In the genomic region with DNA sequence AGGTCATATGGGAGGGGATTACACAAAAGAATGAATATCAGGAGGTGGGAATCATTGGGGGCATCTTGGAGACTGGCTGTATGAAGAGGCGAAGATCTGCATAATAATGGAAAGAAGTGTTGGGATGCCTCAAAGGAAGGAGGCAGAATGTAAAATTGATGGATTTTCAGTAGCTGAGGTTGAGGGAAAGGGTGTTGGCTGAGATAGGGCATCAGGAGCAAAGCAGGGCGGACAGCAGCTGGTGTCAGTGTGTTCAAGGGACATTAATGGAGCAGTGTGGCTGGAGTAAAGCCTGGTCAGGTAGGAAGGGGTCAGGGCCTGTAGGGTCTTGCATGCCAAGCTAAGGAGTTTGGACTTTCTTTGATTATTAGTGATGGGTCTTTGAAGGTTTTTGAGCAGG, we compare ENCODE assay signal across 17 cellular contexts.
A peak's percentile ranks its signal among the peaks of the same experiment; 100 is the strongest.
DNase-seq lines count a peak whose midpoint lies in the region; ATAC-seq and TF ChIP-seq lines count a peak whose summit lies in the region.
"Had no signal": no experiment of that assay in that cellular context is flagged by ENCODE, and none has a peak within 500 bp of the region (broad histone marks: within the 10 kb centered on the region; RNA-seq: fewer than 3 reads in every experiment).

No MANE protein-coding gene starts in this region.

- peak overlapping the region; percentile 78 for H3K4me3 Mint-ChIP-seq in activated CD4-positive, alpha-beta T cell treated with anti-CD3 and anti-CD28 coated beads, Interleukin-2, amount 10 ng/mL, durations not matched to agents 24 days and 14 days
- H3K4me3 Mint-ChIP-seq in dendritic cell treated with granulocyte-macrophage colony-stimulating factor and Interleukin-4, amounts not matched to agents 40 ng/mL and 50 ng/mL, for 4 days: no peak overlapping the region
- H3K4me3 Mint-ChIP-seq in stimulated activated memory B cell treated with anti-CD40 and anti-IgM and Interleukin-4, amounts not matched to agents 10 μg/mL and 1 μg/mL and 100 μg/mL, for 72 hours: peak overlapping the region; percentile 25

- H3K4me3 ChIP-seq in RWPE2 (ENCODE audit: severe bottlenecking): no peak overlapping the region
- H3K4me3 ChIP-seq: upper lobe of left lung had no signal

- TF ChIP-seq CTCF in RWPE2 (IDR thresholded peaks at IDR 0.05; ENCODE audit: poor library complexity, severe bottlenecking): no peak

- H3K4me1 Mint-ChIP-seq in activated CD4-positive, alpha-beta T cell treated with anti-CD3 and anti-CD28 coated beads, Interleukin-2, amount 10 ng/mL, durations not matched to agents 24 days and 14 days: peaks cover 69% of the 10 kb centered on the region
- H3K4me1 Mint-ChIP-seq in dendritic cell treated with granulocyte-macrophage colony-stimulating factor and Interleukin-4, amounts not matched to agents 40 ng/mL and 50 ng/mL, for 4 days (ENCODE audit: low read depth): peaks cover 62% of the 10 kb centered on the region
- H3K4me1 Mint-ChIP-seq in stimulated activated memory B cell treated with anti-CD40 and anti-IgM and Interleukin-4, amounts not matched to agents 10 μg/mL and 1 μg/mL and 100 μg/mL, for 72 hours: peaks cover 77% of the 10 kb centered on the region

- H3K27me3 ChIP-seq in RWPE2 (ENCODE audit: insufficient read depth, poor library complexity, severe bottlenecking): no peaks in the 10 kb centered on the region
- H3K27me3 ChIP-seq: upper lobe of left lung had no signal

- peak overlapping the region; percentile 93 for H3K27ac Mint-ChIP-seq in activated CD4-positive, alpha-beta T cell treated with anti-CD3 and anti-CD28 coated beads, Interleukin-2, amount 10 ng/mL, durations not matched to agents 24 days and 14 days
- H3K27ac Mint-ChIP-seq in dendritic cell treated with granulocyte-macrophage colony-stimulating factor and Interleukin-4, amounts not matched to agents 40 ng/mL and 50 ng/mL, for 4 days: peak overlapping the region; percentile 55
- peak overlapping the region; percentile 84 for H3K27ac Mint-ChIP-seq in stimulated activated memory B cell treated with anti-CD40 and anti-IgM and Interleukin-4, amounts not matched to agents 10 μg/mL and 1 μg/mL and 100 μg/mL, for 72 hours

- intact Hi-C loops in activated CD4-positive, alpha-beta T cell treated with anti-CD3 and anti-CD28 coated beads, Interleukin-2, amount 10 ng/mL, durations not matched to agents 24 days and 14 days (cut with micrococcal nuclease): no loop called here
- intact Hi-C loops in dendritic cell treated with granulocyte-macrophage colony-stimulating factor and Interleukin-4, amounts not matched to agents 40 ng/mL and 50 ng/mL, for 4 days (cut with micrococcal nuclease): no loop called here

- peak; percentile 54 for DNase-seq in activated CD4-positive, alpha-beta T cell treated with anti-CD3 and anti-CD28 coated beads, Interleukin-2, amount 10 ng/mL, durations not matched to agents 24 days and 14 days
- DNase-seq in activated CD4-positive, alpha-beta T cell treated with anti-CD3 and anti-CD28 coated beads, Interleukin-2, amount 50 U/mL, for 48 hours: no peak
- DNase-seq in RWPE2 (ENCODE audit: low spot score) (no peak), germinal center (ENCODE audit: low spot score) (no peak), NCI-H526 (lab: John Stamatoyannopoulos, UW) (no peak), G401 (ENCODE audit: low spot score) (no peak)
- DNase-seq: ACHN, activated gamma-delta T cell treated with Interleukin-2 at 50 U/mL for 16 hours, cortex of kidney, DMS79, H7, SHP77, upper lobe of left lung had no signal

- in situ Hi-C loops in G401 (cut with HindIII; ENCODE audit: low sequenced_read_pairs): no loop called here

- H3K4me1 ChIP-seq in RWPE2 (ENCODE audit: insufficient read depth, poor library complexity, severe bottlenecking): peaks cover 49% of the 10 kb centered on the region

- H3K36me3 ChIP-seq in RWPE2 (ENCODE audit: low read depth): peaks cover 6% of the 10 kb centered on the region; the same call in 1 of the 2 replicates
- H3K36me3 ChIP-seq: upper lobe of left lung had no signal

- H3K9me3 ChIP-seq in RWPE2 (ENCODE audit: severe bottlenecking): no peaks in the 10 kb centered on the region
- H3K9me3 ChIP-seq: upper lobe of left lung had no signal

- H3K9me3 Mint-ChIP-seq in activated CD4-positive, alpha-beta T cell treated with anti-CD3 and anti-CD28 coated beads, Interleukin-2, amount 10 ng/mL, durations not matched to agents 24 days and 14 days: peaks cover 10% of the 10 kb centered on the region
- H3K9me3 Mint-ChIP-seq in dendritic cell treated with granulocyte-macrophage colony-stimulating factor and Interleukin-4, amounts not matched to agents 40 ng/mL and 50 ng/mL, for 4 days: peaks cover 7% of the 10 kb centered on the region
- H3K9me3 Mint-ChIP-seq in stimulated activated memory B cell treated with anti-CD40 and anti-IgM and Interleukin-4, amounts not matched to agents 10 μg/mL and 1 μg/mL and 100 μg/mL, for 72 hours: peaks cover 5% of the 10 kb centered on the region

- no peaks in the 10 kb centered on the region for H3K27me3 Mint-ChIP-seq in activated CD4-positive, alpha-beta T cell treated with anti-CD3 and anti-CD28 coated beads, Interleukin-2, amount 10 ng/mL, durations not matched to agents 24 days and 14 days
- no peaks in the 10 kb centered on the region for H3K27me3 Mint-ChIP-seq in dendritic cell treated with granulocyte-macrophage colony-stimulating factor and Interleukin-4, amounts not matched to agents 40 ng/mL and 50 ng/mL, for 4 days
- no peaks in the 10 kb centered on the region for H3K27me3 Mint-ChIP-seq in stimulated activated memory B cell treated with anti-CD40 and anti-IgM and Interleukin-4, amounts not matched to agents 10 μg/mL and 1 μg/mL and 100 μg/mL, for 72 hours

- peak overlapping the region; percentile 95 for H3K27ac ChIP-seq in RWPE2 (ENCODE audit: poor library complexity, severe bottlenecking)
- H3K27ac ChIP-seq: VCaP had no signal

- H3K36me3 Mint-ChIP-seq in activated CD4-positive, alpha-beta T cell treated with anti-CD3 and anti-CD28 coated beads, Interleukin-2, amount 10 ng/mL, durations not matched to agents 24 days and 14 days (ENCODE audit: low read depth): peaks cover 37% of the 10 kb centered on the region
- peaks cover 6% of the 10 kb centered on the region for H3K36me3 Mint-ChIP-seq in dendritic cell treated with granulocyte-macrophage colony-stimulating factor and Interleukin-4, amounts not matched to agents 40 ng/mL and 50 ng/mL, for 4 days (ENCODE audit: low read depth)
- H3K36me3 Mint-ChIP-seq in stimulated activated memory B cell treated with anti-CD40 and anti-IgM and Interleukin-4, amounts not matched to agents 10 μg/mL and 1 μg/mL and 100 μg/mL, for 72 hours: peaks cover 15% of the 10 kb centered on the region

- no peak for ATAC-seq in RWPE2 (ENCODE audit: low read depth)
- ATAC-seq in stimulated activated memory B cell treated with anti-CD40 and anti-IgM and Interleukin-4, amounts not matched to agents 10 μg/mL and 1 μg/mL and 100 μg/mL, for 72 hours: no peak
- ATAC-seq: sciatic nerve had no signal
